In the genomic region with DNA sequence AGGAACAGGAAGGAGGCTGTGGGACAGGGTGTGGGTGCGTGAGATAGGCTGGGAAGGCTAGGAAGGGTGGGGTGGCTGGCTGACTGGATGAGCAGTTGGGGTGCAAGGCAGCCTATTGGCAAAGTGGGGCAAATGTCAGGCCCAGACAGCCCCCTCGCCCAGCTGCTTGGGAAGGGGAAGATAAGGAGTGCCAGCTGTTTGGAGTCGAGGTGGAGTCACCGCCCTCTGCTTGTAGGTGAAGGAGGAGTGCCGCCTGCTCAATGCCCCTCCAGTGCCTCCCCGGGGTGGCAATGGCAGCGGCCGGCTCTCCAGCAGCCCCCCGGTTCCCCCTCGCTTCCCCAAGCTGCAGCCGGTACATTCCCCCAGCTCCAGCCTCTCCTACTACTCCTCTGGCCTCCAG, we compare ENCODE assay signal across 13 cellular contexts. TPM values are rescaled to one million over a fixed set of nuclear protein-coding genes. Genes with fewer than 3 reads are reported as not detected.
DNase-seq lines count a peak whose midpoint lies in the region; ATAC-seq and TF ChIP-seq lines count a peak whose summit lies in the region.
"Had no signal": no experiment of that assay in that cellular context is flagged by ENCODE, and none has a peak within 500 bp of the region (broad histone marks: within the 10 kb centered on the region; RNA-seq: fewer than 3 reads in every experiment).

No MANE protein-coding gene starts in this region.

- peaks cover 5% of the 10 kb centered on the region for H3K4me1 Mint-ChIP-seq in progenitor cell of endocrine pancreas (ENCODE audit: low read depth)

- H4K20me1 ChIP-seq in SK-N-SH (ENCODE audit: insufficient read depth) (no peaks in the 10 kb centered on the region), OCI-LY1 (ENCODE audit: insufficient read depth, low read length) (no peaks in the 10 kb centered on the region)

- TF ChIP-seq CTCF in SK-N-SH (IDR thresholded peaks at IDR 0.05), result no peak
- TF ChIP-seq CTCF in OCI-LY1 (IDR thresholded peaks at IDR 0.05; ENCODE audit: low read length), result no peak
- no peak for TF ChIP-seq CTCF in progenitor cell of endocrine pancreas (IDR thresholded peaks at IDR 0.05; ENCODE audit: unreplicated experiment)

- no peak for TF ChIP-seq POLR2A in erythroblast (IDR thresholded peaks at IDR 0.05; ENCODE audit: low read length)

- no peak for TF ChIP-seq RAD21 in SK-N-SH (IDR thresholded peaks at IDR 0.05; ENCODE audit: low read length)

- H3K4me3 Mint-ChIP-seq in progenitor cell of endocrine pancreas (ENCODE audit: low read depth), result peak overlapping the region; percentile 43

- no peaks in the 10 kb centered on the region for H3K27me3 ChIP-seq in SK-N-SH (ENCODE audit: insufficient read depth)
- H3K27me3 ChIP-seq in OCI-LY1 (ENCODE audit: insufficient read depth, low read length), result 0 out of 2 replicates have a peak, but pooled peaks cover 7% of the 10 kb centered on the region
- H3K27me3 ChIP-seq: body of pancreas had no signal

- H3K9me3 Mint-ChIP-seq in progenitor cell of endocrine pancreas (ENCODE audit: low read depth), result no peaks in the 10 kb centered on the region

- CTCF ChIA-PET in SK-N-SH (lab: Yijun Ruan, JAX), result no interaction called here

- H3F3A ChIP-seq in SK-N-SH (replicated peaks; ENCODE audit: insufficient read depth), result no peaks in the 10 kb centered on the region
- no peaks in the 10 kb centered on the region for H3F3A ChIP-seq in OCI-LY1 (ENCODE audit: insufficient read depth, low read length)

- H3K4me2 ChIP-seq in SK-N-SH, result no peak overlapping the region
- H3K4me2 ChIP-seq in OCI-LY1 (ENCODE audit: low read length), result peak overlapping the region; percentile 69; the same call in 1 of the 2 replicates

- peaks cover 29% of the 10 kb centered on the region for H3K27me3 Mint-ChIP-seq in progenitor cell of endocrine pancreas

- POLR2A ChIA-PET in SK-N-SH (lab: Yijun Ruan, JAX), result no interaction called here

- H3K36me3 ChIP-seq in SK-N-SH (replicated peaks in 1 of 2; ENCODE audit: control insufficient read depth in 1 of 2, insufficient read depth in 2 of 2, low read length in 1 of 2) (peaks cover under 1 to 9% of the 10 kb centered on the region in 2 experiments), OCI-LY1 (ENCODE audit: insufficient read depth, low read length) (peaks cover 7% of the 10 kb centered on the region)

- H3K79me2 ChIP-seq in SK-N-SH (ENCODE audit: insufficient read depth) (no peaks in the 10 kb centered on the region), OCI-LY1 (ENCODE audit: insufficient read depth, low read length) (no peaks in the 10 kb centered on the region)

- H3K9me3 ChIP-seq in SK-N-SH (no peaks in the 10 kb centered on the region), OCI-LY1 (ENCODE audit: low read length) (no peaks in the 10 kb centered on the region)
- H3K9me3 ChIP-seq: body of pancreas had no signal

- H2AFZ ChIP-seq in SK-N-SH (ENCODE audit: low read depth) (no peak overlapping the region), OCI-LY1 (ENCODE audit: low read length) (no peak overlapping the region)

- H3K4me1 ChIP-seq in SK-N-SH (ENCODE audit: control insufficient read depth in 1 of 2, insufficient read depth in 2 of 2, low read depth in 1 of 2, low read length in 1 of 2) (no peaks in the 10 kb centered on the region; a peak in 1 of 4 replicates), OCI-LY1 (ENCODE audit: insufficient read depth, low read length, severe bottlenecking) (peaks cover 12% of the 10 kb centered on the region)

- no peak for TF ChIP-seq EP300 in SK-N-SH (IDR thresholded peaks at IDR 0.05; ENCODE audit: borderline replicate concordance in 1 of 2, low read depth in 1 of 2, low read length in 1 of 2)

- peaks cover 3% of the 10 kb centered on the region for H3K36me3 Mint-ChIP-seq in progenitor cell of endocrine pancreas (ENCODE audit: insufficient read depth)

- 92% methylated on average over 11 of the region's 11 CpGs for WGBS in SK-N-SH (ENCODE audit: low lambda C conversion rate)

- H3K9ac ChIP-seq in SK-N-SH (no peak overlapping the region), OCI-LY1 (ENCODE audit: low read length) (no peak overlapping the region)

- no peak overlapping the region for H3K4me3 ChIP-seq in SK-N-SH (ENCODE audit: low read depth in 2 of 2, low read length in 1 of 2)
- H3K4me3 ChIP-seq in OCI-LY1 (ENCODE audit: low read depth, low read length, poor library complexity, severe bottlenecking), result peak overlapping the region; percentile 64

- H3K27ac ChIP-seq in SK-N-SH (ENCODE audit: low read depth in 2 of 2, low read length in 1 of 2) (no peak overlapping the region), OCI-LY1 (ENCODE audit: low read depth, low read length, poor library complexity, severe bottlenecking) (no peak overlapping the region)

- ATAC-seq in SK-N-SH treated with all-trans-retinoic acid at 6 μM for 48 hours (no peak), GM19351 (IDR thresholded peaks at IDR 0.05; ENCODE audit: unreplicated experiment) (no peak)
- ATAC-seq: body of pancreas had no signal

- H3K9me2 ChIP-seq in SK-N-SH (no peaks in the 10 kb centered on the region), OCI-LY1 (ENCODE audit: low read depth, low read length) (no peaks in the 10 kb centered on the region)

- peak; percentile 31 for DNase-seq in SK-N-SH
- peak; percentile 36 to 52 for DNase-seq in erythroblast (lab: John Stamatoyannopoulos, UW)
- DNase-seq in progenitor cell of endocrine pancreas (ENCODE audit: low spot score, unreplicated experiment), result no peak
- DNase-seq in A172 (ENCODE audit: low spot score), result no peak
- DNase-seq in NCI-H510A (lab: John Stamatoyannopoulos, UW), result no peak
- DNase-seq: body of pancreas; DND-41; NCI-H748 treated with DMSO at 0.1 percent for 48 hours; stimulated activated CD4-positive, alpha-beta T cell treated with anti-CD3 and anti-CD28 coated beads, Interleukin-2, amount 100 ng/mL, for 24 hours; stimulated activated naive CD4-positive, alpha-beta T cell had no signal

- H3K27ac Mint-ChIP-seq in progenitor cell of endocrine pancreas, result no peak overlapping the region

TF ChIP-seq in SK-N-SH, 30 proteins besides CTCF, POLR2A, EP300 and RAD21 (continues in another document):
- TF ChIP-seq NFIC (IDR thresholded peaks at IDR 0.05; ENCODE audit: borderline replicate concordance) (no peak), TAF1 (IDR thresholded peaks at IDR 0.05; ENCODE audit: borderline replicate concordance, low read depth, low read length) (no peak), FOXJ3 (CRISPR knock-in tag; IDR thresholded peaks at IDR 0.05) (no peak), EZH2phosphoT487 (IDR thresholded peaks at IDR 0.05; ENCODE audit: borderline replicate concordance, low read depth) (no peak), GABPA (IDR thresholded peaks at IDR 0.05; ENCODE audit: low read depth) (no peak), ELF1 (IDR thresholded peaks at IDR 0.05) (no peak), POLR2AphosphoS5 (IDR thresholded peaks at IDR 0.05; ENCODE audit: low read depth, low read length) (no peak)
- TF ChIP-seq, protein P1, sequence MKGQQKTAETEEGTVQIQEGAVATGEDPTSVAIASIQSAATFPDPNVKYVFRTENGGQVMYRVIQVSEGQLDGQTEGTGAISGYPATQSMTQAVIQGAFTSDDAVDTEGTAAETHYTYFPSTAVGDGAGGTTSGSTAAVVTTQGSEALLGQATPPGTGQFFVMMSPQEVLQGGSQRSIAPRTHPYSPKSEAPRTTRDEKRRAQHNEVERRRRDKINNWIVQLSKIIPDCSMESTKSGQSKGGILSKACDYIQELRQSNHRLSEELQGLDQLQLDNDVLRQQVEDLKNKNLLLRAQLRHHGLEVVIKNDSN (IDR thresholded peaks at IDR 0.05; ENCODE audit: borderline replicate concordance, low read depth), result no peak

TF ChIP-seq in SK-N-SH treated with all-trans-retinoic acid at 6 μM for 48 hours, 23 proteins besides CTCF, POLR2A, EP300 and RAD21:
- TF ChIP-seq ZNF8 (CRISPR knock-in tag; IDR thresholded peaks at IDR 0.05) (no peak), TCF4 (CRISPR knock-in tag; IDR thresholded peaks at IDR 0.05; ENCODE audit: borderline replicate concordance) (no peak), RARB (CRISPR knock-in tag; IDR thresholded peaks at IDR 0.05) (no peak), SNAI2 (CRISPR knock-in tag; IDR thresholded peaks at IDR 0.05) (no peak), TOX (CRISPR knock-in tag; IDR thresholded peaks at IDR 0.05; ENCODE audit: borderline replicate concordance) (no peak), OSR1 (CRISPR knock-in tag; IDR thresholded peaks at IDR 0.05) (no peak), GLIS3 (CRISPR knock-in tag; IDR thresholded peaks at IDR 0.05) (no peak), ZNF565 (CRISPR knock-in tag; conservative IDR thresholded peaks at IDR 0.05; ENCODE audit: low read depth) (no peak)
- TF ChIP-seq, protein P2, sequence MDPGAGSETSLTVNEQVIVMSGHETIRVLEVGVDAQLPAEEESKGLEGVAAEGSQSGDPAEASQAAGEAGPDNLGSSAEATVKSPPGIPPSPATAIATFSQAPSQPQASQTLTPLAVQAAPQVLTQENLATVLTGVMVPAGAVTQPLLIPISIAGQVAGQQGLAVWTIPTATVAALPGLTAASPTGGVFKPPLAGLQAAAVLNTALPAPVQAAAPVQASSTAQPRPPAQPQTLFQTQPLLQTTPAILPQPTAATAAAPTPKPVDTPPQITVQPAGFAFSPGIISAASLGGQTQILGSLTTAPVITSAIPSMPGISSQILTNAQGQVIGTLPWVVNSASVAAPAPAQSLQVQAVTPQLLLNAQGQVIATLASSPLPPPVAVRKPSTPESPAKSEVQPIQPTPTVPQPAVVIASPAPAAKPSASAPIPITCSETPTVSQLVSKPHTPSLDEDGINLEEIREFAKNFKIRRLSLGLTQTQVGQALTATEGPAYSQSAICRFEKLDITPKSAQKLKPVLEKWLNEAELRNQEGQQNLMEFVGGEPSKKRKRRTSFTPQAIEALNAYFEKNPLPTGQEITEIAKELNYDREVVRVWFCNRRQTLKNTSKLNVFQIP (CRISPR knock-in tag; IDR thresholded peaks at IDR 0.05; ENCODE audit: borderline replicate concordance, low read depth), result no peak
TF ChIP-seq in SK-N-SH treated with all-trans-retinoic acid at 6 μM for 48 hours: peak in this region for 0.

RNA-seq across cellular contexts. Expression of a gene that starts 13.1 kb away (rescaled TPM):
- 1.5 and 3.7 TPM in 2 replicates for polyA plus RNA-seq in SK-N-SH (2012; rRNA removed)
- polyA plus RNA-seq in SK-N-SH (2012; cell fraction: cytosol; rRNA removed), result 0.55 and 1.1 TPM in 2 replicates
- polyA plus RNA-seq in SK-N-SH (2012; cell fraction: nucleus; rRNA removed), result 3.1 and 3.6 TPM in 2 replicates
- total RNA-seq in progenitor cell of endocrine pancreas, result 10.4 and 12.1 TPM in 2 replicates
- total RNA-seq in A172 (2014; rRNA removed; shearing (Covaris generic)), result 3.8 and 5.3 TPM in 2 replicates

RNA-seq across cellular contexts. Expression of a gene that starts 58.5 kb away (rescaled TPM):
- polyA plus RNA-seq in SK-N-SH (2012; rRNA removed), result 64.3 and 69.9 TPM in 2 replicates
- 70.6 and 71.0 TPM in 2 replicates for polyA plus RNA-seq in SK-N-SH (2012; cell fraction: cytosol; rRNA removed)
- 57.8 and 66.5 TPM in 2 replicates for polyA plus RNA-seq in SK-N-SH (2012; cell fraction: nucleus; rRNA removed)
- 111 and 114 TPM in 2 replicates for total RNA-seq in progenitor cell of endocrine pancreas
- total RNA-seq in A172 (2014; rRNA removed; shearing (Covaris generic)), result 113 and 121 TPM in 2 replicates

RNA-seq across cellular contexts. Expression of a gene that starts 58.8 kb away (rescaled TPM):
- polyA plus RNA-seq in SK-N-SH (2012; rRNA removed), result 108 and 137 TPM in 2 replicates
- 133 and 137 TPM in 2 replicates for polyA plus RNA-seq in SK-N-SH (2012; cell fraction: cytosol; rRNA removed)
- polyA plus RNA-seq in SK-N-SH (2012; cell fraction: nucleus; rRNA removed), result 71.1 and 111 TPM in 2 replicates
- total RNA-seq in progenitor cell of endocrine pancreas, result 62.0 and 71.1 TPM in 2 replicates
- 115 and 117 TPM in 2 replicates for total RNA-seq in A172 (2014; rRNA removed; shearing (Covaris generic))

Comparison
In these comparisons a context has a peak if more than half of its experiments do, and no peak if none do; other contexts are left out.
1. DNase-seq: peak in SK-N-SH (single experiment) and erythroblast (2 of 2); none in progenitor cell of endocrine pancreas (single experiment), A172 (single experiment) and NCI-H510A (single experiment).